9 cellular contexts compared by ENCODE assay signal in genomic region chr14:24398298-24398942, GRCh38. TPM values are rescaled to one million over a fixed set of nuclear protein-coding genes. Genes with fewer than 3 reads are reported as not detected.
DNase-seq lines count a peak whose midpoint lies in the region; ATAC-seq and TF ChIP-seq lines count a peak whose summit lies in the region.
"Had no signal": no experiment of that assay in that cellular context is flagged by ENCODE, and none has a peak within 500 bp of the region (broad histone marks: within the 10 kb centered on the region; RNA-seq: fewer than 3 reads in every experiment).

No MANE protein-coding gene starts in this region.

- H3K4me3 ChIP-seq in AG10803 (ENCODE audit: low read length) = peak overlapping the region; percentile 63
- peak overlapping the region; percentile 18 for H3K4me3 ChIP-seq in RWPE2 (ENCODE audit: severe bottlenecking)
- peak overlapping the region in 3 of 4 experiments; percentile 37 to 71 (median 51) for H3K4me3 ChIP-seq in fibroblast of lung (replicated peaks in 1 of 4; ENCODE audit: control extremely low read depth in 1 of 4, insufficient read depth in 1 of 4, low read depth in 3 of 4, low read length in 4 of 4)

- H3K9ac ChIP-seq in fibroblast of lung (ENCODE audit: insufficient read depth, low read length) = peak overlapping the region; percentile 27

- H3K9me3 Mint-ChIP-seq in neural crest cell = no peaks in the 10 kb centered on the region
- H3K9me3 Mint-ChIP-seq in activated CD4-positive, alpha-beta T cell treated with anti-CD3 and anti-CD28 coated beads, Interleukin-2, amount 10 ng/mL, durations not matched to agents 24 days and 14 days = no peaks in the 10 kb centered on the region

- no peak overlapping the region for H3K27ac Mint-ChIP-seq in neural crest cell (ENCODE audit: unreplicated experiment)
- no peak overlapping the region for H3K27ac Mint-ChIP-seq in activated CD4-positive, alpha-beta T cell treated with anti-CD3 and anti-CD28 coated beads, Interleukin-2, amount 10 ng/mL, durations not matched to agents 24 days and 14 days

- intact Hi-C loops in activated CD4-positive, alpha-beta T cell treated with anti-CD3 and anti-CD28 coated beads, Interleukin-2, amount 10 ng/mL, durations not matched to agents 24 days and 14 days (cut with micrococcal nuclease) = no loop called here

- no peak for TF ChIP-seq CTCF in AG10803 (conservative IDR thresholded peaks at IDR 0.05; ENCODE audit: low read length)
- no peak for TF ChIP-seq CTCF in RWPE2 (IDR thresholded peaks at IDR 0.05; ENCODE audit: poor library complexity, severe bottlenecking)
- TF ChIP-seq CTCF in fibroblast of lung (conservative IDR thresholded peaks at IDR 0.05 in 1 of 2, IDR thresholded peaks at IDR 0.05 in 1 of 2; ENCODE audit: low read depth in 1 of 2, low read length in 2 of 2) = no peak
- no peak for TF ChIP-seq CTCF in neural crest cell (conservative IDR thresholded peaks at IDR 0.05)

- H3K9me3 ChIP-seq in RWPE2 (ENCODE audit: severe bottlenecking) (no peaks in the 10 kb centered on the region), fibroblast of lung (ENCODE audit: control insufficient read depth, insufficient read depth, low read depth, low read length) (no peaks in the 10 kb centered on the region)

- H3K27ac ChIP-seq in RWPE2 (ENCODE audit: poor library complexity, severe bottlenecking) (no peak overlapping the region), fibroblast of lung (ENCODE audit: insufficient read depth, low read length) (no peak overlapping the region)

- H3K4me1 ChIP-seq in RWPE2 (ENCODE audit: insufficient read depth, poor library complexity, severe bottlenecking) (peaks cover 8% of the 10 kb centered on the region), fibroblast of lung (ENCODE audit: control insufficient read depth, extremely low read depth, insufficient read depth, low read length) (peaks cover 9% of the 10 kb centered on the region)

- H2AFZ ChIP-seq in fibroblast of lung (ENCODE audit: low read length) = no peak overlapping the region

- no peaks in the 10 kb centered on the region for H4K20me1 ChIP-seq in fibroblast of lung (ENCODE audit: control insufficient read depth, extremely low read depth, insufficient read depth, low read length)

- H3K4me1 Mint-ChIP-seq in neural crest cell = peaks cover 13% of the 10 kb centered on the region
- peaks cover 6% of the 10 kb centered on the region for H3K4me1 Mint-ChIP-seq in activated CD4-positive, alpha-beta T cell treated with anti-CD3 and anti-CD28 coated beads, Interleukin-2, amount 10 ng/mL, durations not matched to agents 24 days and 14 days

- H3K27me3 Mint-ChIP-seq in neural crest cell (ENCODE audit: low read depth) = no peaks in the 10 kb centered on the region
- H3K27me3 Mint-ChIP-seq in activated CD4-positive, alpha-beta T cell treated with anti-CD3 and anti-CD28 coated beads, Interleukin-2, amount 10 ng/mL, durations not matched to agents 24 days and 14 days = peaks cover 39% of the 10 kb centered on the region

- H3K36me3 Mint-ChIP-seq in neural crest cell (ENCODE audit: low read depth) = no peaks in the 10 kb centered on the region
- no peaks in the 10 kb centered on the region for H3K36me3 Mint-ChIP-seq in activated CD4-positive, alpha-beta T cell treated with anti-CD3 and anti-CD28 coated beads, Interleukin-2, amount 10 ng/mL, durations not matched to agents 24 days and 14 days (ENCODE audit: low read depth)

- ATAC-seq in RWPE2 (ENCODE audit: low read depth) = no peak

- H3K4me3 Mint-ChIP-seq in neural crest cell = peak overlapping the region; percentile 83
- H3K4me3 Mint-ChIP-seq in activated CD4-positive, alpha-beta T cell treated with anti-CD3 and anti-CD28 coated beads, Interleukin-2, amount 10 ng/mL, durations not matched to agents 24 days and 14 days = no peak overlapping the region

- H3K27me3 ChIP-seq in RWPE2 (ENCODE audit: insufficient read depth, poor library complexity, severe bottlenecking) = no peaks in the 10 kb centered on the region
- H3K27me3 ChIP-seq in fibroblast of lung (ENCODE audit: control insufficient read depth, insufficient read depth, low read length) = no peaks in the 10 kb centered on the region

- no peak for DNase-seq in AG10803 (ENCODE audit: low read depth)
- DNase-seq in RWPE2 (ENCODE audit: low spot score) = no peak
- DNase-seq in fibroblast of lung (ENCODE audit: low read depth in 2 of 2) = peak in 1 of 2 donors; percentile 49
- DNase-seq in neural crest cell (ENCODE audit: low read depth, low spot score) = no peak
- DNase-seq in stimulated activated CD4-positive, alpha-beta T cell treated with anti-CD3 and anti-CD28 coated beads, Interleukin-1b, Interleukin-23, amount 100 ng/mL, for 48 hours = no peak
- no peak for DNase-seq in activated CD4-positive, alpha-beta T cell treated with anti-CD3 and anti-CD28 coated beads, Interleukin-2, amount 10 ng/mL, durations not matched to agents 24 days and 14 days
- no peak for DNase-seq in activated CD4-positive, alpha-beta T cell treated with anti-CD3 and anti-CD28 coated beads, Interleukin-2, amount 50 U/mL, for 4 hours
- no peak for DNase-seq in activated CD4-positive, alpha-beta T cell treated with anti-CD3 and anti-CD28 coated beads for 48 hours
- DNase-seq: NCI-H526 treated with DMSO at 0.1 percent for 48 hours had no signal

- H3K36me3 ChIP-seq in RWPE2 (ENCODE audit: low read depth) = no peaks in the 10 kb centered on the region
- no peaks in the 10 kb centered on the region for H3K36me3 ChIP-seq in fibroblast of lung (ENCODE audit: control insufficient read depth, insufficient read depth, low read length)

- H3K79me2 ChIP-seq in fibroblast of lung (ENCODE audit: control insufficient read depth, insufficient read depth, low read length) = no peaks in the 10 kb centered on the region

- H3K4me2 ChIP-seq in fibroblast of lung (ENCODE audit: extremely low read depth, insufficient read depth, low read length) = peak overlapping the region; percentile 17

RNA-seq across cellular contexts. Expression of gene NYNRIN, which starts 0.4 kb away (rescaled TPM):
- total RNA-seq in fibroblast of lung (8.2 and 16.2 TPM in 2 replicates), neural crest cell (10.3 and 10.4 TPM in 2 replicates)
- 7.2 and 7.7 TPM in 2 replicates for polyA plus RNA-seq in fibroblast of lung
- 7.5 and 10.6 TPM in 2 replicates for polyA plus RNA-seq in fibroblast of lung (2012)
- polyA minus RNA-seq in fibroblast of lung (ENCODE audit: low replicate concordance) = 33.7 and 51.2 TPM in 2 replicates
- total RNA-seq in activated CD4-positive, alpha-beta T cell treated with anti-CD3 and anti-CD28 coated beads, Interleukin-2, amount 10 ng/mL, durations not matched to agents 24 days and 14 days = not detected in 2 replicates

RNA-seq across cellular contexts. Expression of gene NFATC4, which starts 30.4 kb away (rescaled TPM):
- total RNA-seq in fibroblast of lung = 33.1 and 59.9 TPM in 2 replicates
- polyA plus RNA-seq in fibroblast of lung = 23.8 and 27.1 TPM in 2 replicates
- 65.3 and 70.8 TPM in 2 replicates for polyA plus RNA-seq in fibroblast of lung (2012)
- polyA minus RNA-seq in fibroblast of lung (ENCODE audit: low replicate concordance) = 118 and 136 TPM in 2 replicates
- total RNA-seq in neural crest cell = 44.3 and 47.8 TPM in 2 replicates
- not detected in 2 replicates for total RNA-seq in activated CD4-positive, alpha-beta T cell treated with anti-CD3 and anti-CD28 coated beads, Interleukin-2, amount 10 ng/mL, durations not matched to agents 24 days and 14 days

RNA-seq across cellular contexts. Expression of gene CBLN3, which starts 31.0 kb away (rescaled TPM):
- total RNA-seq in fibroblast of lung = 2.6 and 5.3 TPM in 2 replicates
- polyA plus RNA-seq in fibroblast of lung = 2.6 and 2.7 TPM in 2 replicates
- 3.2 and 4.9 TPM in 2 replicates for polyA plus RNA-seq in fibroblast of lung (2012)
- 1.6 and 11.8 TPM in 2 replicates for polyA minus RNA-seq in fibroblast of lung (ENCODE audit: low replicate concordance)
- total RNA-seq in neural crest cell = 0.86 and 1.0 TPM in 2 replicates
- total RNA-seq in activated CD4-positive, alpha-beta T cell treated with anti-CD3 and anti-CD28 coated beads, Interleukin-2, amount 10 ng/mL, durations not matched to agents 24 days and 14 days = 4.5 and 7.4 TPM in 2 replicates

RNA-seq across cellular contexts. Expression of gene KHNYN, which starts 31.3 kb away (rescaled TPM):
- total RNA-seq in fibroblast of lung = 55.2 and 61.1 TPM in 2 replicates
- 12.2 and 14.6 TPM in 2 replicates for polyA plus RNA-seq in fibroblast of lung
- polyA plus RNA-seq in fibroblast of lung (2012) = 23.3 and 23.5 TPM in 2 replicates
- polyA minus RNA-seq in fibroblast of lung (ENCODE audit: low replicate concordance) = 27.4 and 33.6 TPM in 2 replicates
- total RNA-seq in neural crest cell = 49.3 and 52.3 TPM in 2 replicates
- total RNA-seq in activated CD4-positive, alpha-beta T cell treated with anti-CD3 and anti-CD28 coated beads, Interleukin-2, amount 10 ng/mL, durations not matched to agents 24 days and 14 days = 63.0 and 65.4 TPM in 2 replicates

RNA-seq across cellular contexts. Expression of gene SDR39U1, which starts 44.2 kb away (rescaled TPM):
- 8.7 and 9.9 TPM in 2 replicates for total RNA-seq in fibroblast of lung
- polyA plus RNA-seq in fibroblast of lung = 24.7 and 31.9 TPM in 2 replicates
- polyA plus RNA-seq in fibroblast of lung (2012) = 25.2 and 37.5 TPM in 2 replicates
- 7.0 and 17.0 TPM in 2 replicates for polyA minus RNA-seq in fibroblast of lung (ENCODE audit: low replicate concordance)
- total RNA-seq in neural crest cell = 64.6 and 76.7 TPM in 2 replicates
- 40.8 and 49.7 TPM in 2 replicates for total RNA-seq in activated CD4-positive, alpha-beta T cell treated with anti-CD3 and anti-CD28 coated beads, Interleukin-2, amount 10 ng/mL, durations not matched to agents 24 days and 14 days

Comparison
In these comparisons a context has a peak if more than half of its experiments do, and no peak if none do; other contexts are left out.
1. RNA of gene NFATC4, which starts 30.4 kb away (total RNA-seq): 33.1 to 59.9 TPM in fibroblast of lung and 44.3 to 47.8 TPM in neural crest cell; not detected in activated CD4-positive, alpha-beta T cell treated with anti-CD3 and anti-CD28 coated beads, Interleukin-2, amount 10 ng/mL, durations not matched to agents 24 days and 14 days; every median in the first group is over 10 times any median in the second.
2. Peak in every context shown above with its lines, with median percentiles within 50 percentile points of each other: H3K4me3 ChIP-seq.